In the genomic region with DNA sequence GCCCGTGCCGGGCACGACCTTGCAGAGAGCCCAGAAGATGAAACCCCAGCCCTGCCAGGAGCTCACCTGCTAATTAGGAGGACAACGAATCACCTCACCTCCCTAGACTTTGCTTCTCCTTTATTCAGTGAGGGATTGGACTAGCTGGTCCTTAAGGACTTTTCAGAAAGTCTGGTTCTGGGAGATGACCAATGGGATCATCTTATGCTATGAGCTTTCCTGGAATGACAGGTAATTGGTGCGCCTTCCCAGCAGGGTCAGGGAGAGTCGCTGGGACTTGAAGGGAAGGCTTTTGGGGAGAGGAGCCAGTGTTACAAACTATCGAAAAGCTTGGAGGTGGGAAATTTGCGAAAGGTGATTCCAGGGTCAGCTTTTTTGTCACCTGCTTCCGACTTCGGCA, we compare ENCODE assay signal across 8 cellular contexts.
DNase-seq lines count a peak whose midpoint lies in the region; TF ChIP-seq lines count a peak whose summit lies in the region.
"Not testable (repeated sequence)": the region's sequence is repeated elsewhere in the genome, so short reads cannot be mapped to it uniquely, and the experiment has no call there.

No MANE protein-coding gene starts in this region.

- H3K36me3 ChIP-seq in Karpas-422 (ENCODE audit: insufficient read depth, low read length): not testable (repeated sequence)

- not testable (repeated sequence) for TF ChIP-seq CTCF in RWPE1 (conservative IDR thresholded peaks at IDR 0.05; ENCODE audit: low read depth); epithelial cell of proximal tubule (conservative IDR thresholded peaks at IDR 0.05; ENCODE audit: low read depth, low read length); osteocyte (IDR thresholded peaks at IDR 0.05); type B pancreatic cell (conservative IDR thresholded peaks at IDR 0.05)

- peak overlapping the region; percentile 95 for H3K4me3 Mint-ChIP-seq in activated naive CD8-positive, alpha-beta T cell treated with anti-CD3 and anti-CD28 coated beads for 36 hours
- peak overlapping the region; percentile 94 for H3K4me3 Mint-ChIP-seq in osteocyte (ENCODE audit: unreplicated experiment)
- peak overlapping the region; percentile 99 for H3K4me3 Mint-ChIP-seq in type B pancreatic cell

- CTCF ChIA-PET in RWPE1 (lab: Yijun Ruan, JAX): not testable (repeated sequence)

- H3K9me3 ChIP-seq in Karpas-422 (ENCODE audit: low read length): not testable (repeated sequence)

- not testable (repeated sequence) for H3K9me3 Mint-ChIP-seq in activated naive CD8-positive, alpha-beta T cell treated with anti-CD3 and anti-CD28 coated beads for 36 hours; osteocyte (ENCODE audit: unreplicated experiment); type B pancreatic cell

- H3K9me2 ChIP-seq in Karpas-422 (replicated peaks; ENCODE audit: insufficient read depth, low read length): not testable (repeated sequence)

- peaks cover 14% of the 10 kb centered on the region for H3K4me1 Mint-ChIP-seq in activated naive CD8-positive, alpha-beta T cell treated with anti-CD3 and anti-CD28 coated beads for 36 hours
- not testable (repeated sequence) for H3K4me1 Mint-ChIP-seq in osteocyte (ENCODE audit: unreplicated experiment); type B pancreatic cell (ENCODE audit: unreplicated experiment)

- H3K27ac Mint-ChIP-seq in activated naive CD8-positive, alpha-beta T cell treated with anti-CD3 and anti-CD28 coated beads for 36 hours: peak overlapping the region; percentile 94
- H3K27ac Mint-ChIP-seq in osteocyte (ENCODE audit: unreplicated experiment): not testable (repeated sequence)
- H3K27ac Mint-ChIP-seq in type B pancreatic cell: peak overlapping the region; percentile 95

- H3K27ac ChIP-seq in Karpas-422 (ENCODE audit: low read length) (peak overlapping the region; percentile 57), RWPE1 (peak overlapping the region; percentile 64)

- DNase-seq in DMS53 treated with DMSO at 0.1 percent for 48 hours (lab: John Stamatoyannopoulos, UW; ENCODE audit: unreplicated experiment) (peak; percentile 56), kidney tubule cell (ENCODE audit: low spot score) (peak; percentile 15)
- DNase-seq in Karpas-422; RWPE1 (ENCODE audit: low spot score); activated naive CD8-positive, alpha-beta T cell treated with anti-CD3 and anti-CD28 coated beads for 36 hours; epithelial cell of proximal tubule (ENCODE audit: low read depth); osteocyte (ENCODE audit: extremely low spot score, unreplicated experiment); type B pancreatic cell (ENCODE audit: extremely low spot score, unreplicated experiment): not testable (repeated sequence)

- peak overlapping the region; percentile 72 for H3K4me2 ChIP-seq in Karpas-422 (ENCODE audit: low read depth, low read length, poor library complexity, severe bottlenecking)

- POLR2A ChIA-PET in RWPE1 (lab: Yijun Ruan, JAX; ENCODE audit: low non-redundant PET): not testable (repeated sequence)

- not testable (repeated sequence) for H3K36me3 Mint-ChIP-seq in activated naive CD8-positive, alpha-beta T cell treated with anti-CD3 and anti-CD28 coated beads for 36 hours; osteocyte (ENCODE audit: unreplicated experiment); type B pancreatic cell

- H3K79me2 ChIP-seq in Karpas-422 (ENCODE audit: low read length): not testable (repeated sequence)

- H3K27me3 Mint-ChIP-seq in activated naive CD8-positive, alpha-beta T cell treated with anti-CD3 and anti-CD28 coated beads for 36 hours; osteocyte (ENCODE audit: unreplicated experiment); type B pancreatic cell: not testable (repeated sequence)

- H3K4me3 ChIP-seq in Karpas-422 (ENCODE audit: low read length) (peak overlapping the region; percentile 85; the same call in 1 of the 2 replicates), epithelial cell of proximal tubule (ENCODE audit: low read depth, low read length) (peak overlapping the region; percentile 64)

- not testable (repeated sequence) for H3K4me1 ChIP-seq in Karpas-422 (ENCODE audit: low read length)

- H3K9ac ChIP-seq in Karpas-422 (ENCODE audit: low read length): peak overlapping the region; percentile 73

- not testable (repeated sequence) for H3K27me3 ChIP-seq in Karpas-422 (ENCODE audit: low read length)

- H4K20me1 ChIP-seq in Karpas-422 (ENCODE audit: insufficient read depth, low read depth, low read length): not testable (repeated sequence)

- H2AFZ ChIP-seq in Karpas-422 (ENCODE audit: low read length): peak overlapping the region; percentile 70; the same call in 1 of the 2 replicates
